17 cellular contexts compared by ENCODE assay signal in the genomic region with DNA sequence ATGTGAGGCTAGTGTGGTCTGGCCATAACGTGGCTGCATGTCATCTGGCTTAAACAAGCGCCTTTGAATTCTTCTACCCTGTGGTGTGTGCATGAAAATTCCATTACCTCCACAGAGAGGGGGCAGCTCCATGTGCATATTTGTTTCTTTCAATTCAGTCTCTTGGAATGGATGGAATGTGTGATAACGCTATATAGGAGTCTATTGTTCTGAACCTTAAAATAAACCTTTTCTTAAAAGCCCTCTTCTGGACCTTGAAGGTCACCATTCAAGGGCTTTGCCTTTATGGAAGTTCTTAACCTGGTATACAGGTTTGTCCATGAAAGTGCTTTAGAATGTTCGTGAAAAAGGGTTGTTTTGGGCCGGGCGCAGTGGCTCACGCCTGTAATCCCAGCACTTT.
DNase-seq lines count a peak whose midpoint lies in the region; ATAC-seq, FAIRE-seq and TF ChIP-seq lines count a peak whose summit lies in the region.
"Had no signal": no experiment of that assay in that cellular context is flagged by ENCODE, and none has a peak within 500 bp of the region (broad histone marks: within the 10 kb centered on the region; RNA-seq: fewer than 3 reads in every experiment).

No MANE protein-coding gene starts in this region.

- TF ChIP-seq RAD21 in HCT116 (IDR thresholded peaks at IDR 0.05; ENCODE audit: low read depth) = no peak

- H4K20me1 ChIP-seq in HCT116 (ENCODE audit: insufficient read depth) = no peaks in the 10 kb centered on the region

- no peak for FAIRE-seq in urothelium cell line (lab: Jason Lieb, UNC)
- FAIRE-seq: endometrium had no signal

- no peak for TF ChIP-seq CTCF in HCT116 (IDR thresholded peaks at IDR 0.05 in 2 of 3, conservative IDR thresholded peaks at IDR 0.05 in 1 of 3; ENCODE audit: borderline replicate concordance in 1 of 3, insufficient read depth in 1 of 3, low read depth in 2 of 3, low read length in 2 of 3)

- H3K36me3 ChIP-seq in HCT116 (ENCODE audit: control insufficient read depth in 1 of 2, insufficient read depth in 2 of 2, low read length in 2 of 2) = no peaks in the 10 kb centered on the region
- H3K36me3 ChIP-seq: ascending aorta had no signal

- DNase-seq in HCT116 (ENCODE audit: low read depth, low spot score) (no peak), amniotic epithelial cell (ENCODE audit: low read depth) (peak; percentile 64), iris pigment epithelial cell (ENCODE audit: low read depth) (peak; percentile 68), urothelium cell line (ENCODE audit: low spot score) (peak; percentile 53), cerebellar cortex (ENCODE audit: low spot score) (no peak)
- DNase-seq in activated CD4-positive, alpha-beta T cell treated with anti-CD3 and anti-CD28 coated beads, Interleukin-2, amount 10 ng/mL, durations not matched to agents 7 days and 5 days = no peak
- DNase-seq: CD8-positive, alpha-beta T cell; glutamatergic neuron; left ventricle myocardium superior; NCI-H1930; nephron progenitor cell; Right ventricle myocardium superior; substantia nigra; T-helper 9 cell had no signal

- H3K9me3 ChIP-seq in HCT116 (ENCODE audit: control insufficient read depth in 1 of 2, insufficient read depth in 1 of 2, low read depth in 1 of 2, low read length in 2 of 2) = no peaks in the 10 kb centered on the region
- H3K9me3 ChIP-seq: ascending aorta had no signal

- no peaks in the 10 kb centered on the region for H3K4me1 Mint-ChIP-seq in activated CD4-positive, alpha-beta T cell treated with anti-CD3 and anti-CD28 coated beads, Interleukin-2, amount 10 ng/mL, durations not matched to agents 7 days and 5 days

- POLR2A ChIA-PET in HCT116 (lab: Charles Lee) = no interaction called here
- POLR2A ChIA-PET in activated CD4-positive, alpha-beta T cell treated with anti-CD3 and anti-CD28 coated beads, Interleukin-2, amount 10 ng/mL, durations not matched to agents 7 days and 5 days (lab: Charles Lee) = no interaction called here

- no peak overlapping the region for H2AFZ ChIP-seq in HCT116 (ENCODE audit: low read depth, low read length, poor library complexity, severe bottlenecking)

- H3K79me2 ChIP-seq in HCT116 (ENCODE audit: insufficient read depth, low read length) = no peaks in the 10 kb centered on the region

- no peak for TF ChIP-seq POLR2A in HCT116 (IDR thresholded peaks at IDR 0.05; ENCODE audit: borderline replicate concordance, extremely low read depth, insufficient read depth, insufficient read length)

- 0 out of 2 replicates have a peak overlapping the region, but pooled peaks have one; percentile 7 for H3K4me2 ChIP-seq in HCT116 (ENCODE audit: low read length)

- no peak overlapping the region for H3K27ac ChIP-seq in HCT116 (ENCODE audit: low read depth, low read length)
- H3K27ac ChIP-seq: ascending aorta had no signal

- CTCF ChIA-PET in HCT116 (lab: Charles Lee) = no interaction called here
- CTCF ChIA-PET in activated CD4-positive, alpha-beta T cell treated with anti-CD3 and anti-CD28 coated beads, Interleukin-2, amount 10 ng/mL, durations not matched to agents 7 days and 5 days (lab: Charles Lee) = no interaction called here

- peaks cover 10% of the 10 kb centered on the region for H3K9me3 Mint-ChIP-seq in activated CD4-positive, alpha-beta T cell treated with anti-CD3 and anti-CD28 coated beads, Interleukin-2, amount 10 ng/mL, durations not matched to agents 7 days and 5 days

- no peak overlapping the region for H3K27ac Mint-ChIP-seq in activated CD4-positive, alpha-beta T cell treated with anti-CD3 and anti-CD28 coated beads, Interleukin-2, amount 10 ng/mL, durations not matched to agents 7 days and 5 days
- H3K27ac Mint-ChIP-seq: CD8-positive, alpha-beta T cell; nephron progenitor cell had no signal

- no peaks in the 10 kb centered on the region for H3K36me3 Mint-ChIP-seq in activated CD4-positive, alpha-beta T cell treated with anti-CD3 and anti-CD28 coated beads, Interleukin-2, amount 10 ng/mL, durations not matched to agents 7 days and 5 days (ENCODE audit: low read depth)
- H3K36me3 Mint-ChIP-seq: CD8-positive, alpha-beta T cell had no signal

- H3K4me3 Mint-ChIP-seq in activated CD4-positive, alpha-beta T cell treated with anti-CD3 and anti-CD28 coated beads, Interleukin-2, amount 10 ng/mL, durations not matched to agents 7 days and 5 days = no peak overlapping the region
- H3K4me3 Mint-ChIP-seq: CD8-positive, alpha-beta T cell; nephron progenitor cell had no signal

- no peak overlapping the region for H3K9ac ChIP-seq in HCT116 (ENCODE audit: low read length)

- peak; percentile 44; the same call in 1 of the 2 replicates for ATAC-seq in HCT116
- ATAC-seq in HG03469 (IDR thresholded peaks at IDR 0.05; ENCODE audit: unreplicated experiment) = no peak
- ATAC-seq: CD8-positive, alpha-beta T cell; left ventricle myocardium superior had no signal

- RAD21 ChIA-PET in HCT116 (lab: Charles Lee; ENCODE audit: low non-redundant PET in 1 of 2, low total read pairs in 2 of 2, uncharacterized antibody in 2 of 2, unreplicated experiment in 2 of 2) = no interaction called here

- intact Hi-C loops in HCT116 (cut with micrococcal nuclease) = no loop called here

- H3K4me1 ChIP-seq in HCT116 (ENCODE audit: control insufficient read depth in 1 of 2, insufficient read depth in 2 of 2, low read length in 2 of 2) = peaks cover 0 to 12% of the 10 kb centered on the region in 2 experiments; a peak in 2 of 4 replicates

- BruUV-seq in HCT116 (replicated peaks; lab: Mats Ljungman, UMichigan) = no TSS peak

- no peaks in the 10 kb centered on the region for H3K27me3 ChIP-seq in HCT116 (ENCODE audit: insufficient read depth, low read length)
- H3K27me3 ChIP-seq: ascending aorta had no signal

- no peaks in the 10 kb centered on the region for H3K27me3 Mint-ChIP-seq in activated CD4-positive, alpha-beta T cell treated with anti-CD3 and anti-CD28 coated beads, Interleukin-2, amount 10 ng/mL, durations not matched to agents 7 days and 5 days

- no peaks in the 10 kb centered on the region for H3K9me2 ChIP-seq in HCT116 (ENCODE audit: insufficient read depth)

- H3K4me3 ChIP-seq in HCT116 (replicated peaks in 1 of 2; ENCODE audit: low read depth in 1 of 2, low read length in 2 of 2) = no peak overlapping the region
- H3K4me3 ChIP-seq: ascending aorta had no signal

TF ChIP-seq in HCT116, 20 proteins besides CTCF, POLR2A, EP300 and RAD21:
- TF ChIP-seq EZH2 (IDR thresholded peaks at IDR 0.05) (no peak), SRF (IDR thresholded peaks at IDR 0.05; ENCODE audit: low read depth) (no peak), POLR2AphosphoS5 (IDR thresholded peaks at IDR 0.05; ENCODE audit: low read depth, low read length) (no peak), CBX3 (IDR thresholded peaks at IDR 0.05; ENCODE audit: low read depth) (no peak), ELF1 (IDR thresholded peaks at IDR 0.05; ENCODE audit: borderline replicate concordance, low read depth) (no peak), YY1 (IDR thresholded peaks at IDR 0.05; ENCODE audit: extremely low read depth, insufficient replicate concordance, low read depth, low read length) (no peak), ZNF274 (IDR thresholded peaks at IDR 0.05; ENCODE audit: low read depth, low read length) (no peak), SP1 (IDR thresholded peaks at IDR 0.05; ENCODE audit: low read depth) (no peak), ZFX (IDR thresholded peaks at IDR 0.05) (no peak), EZH2phosphoT487 (IDR thresholded peaks at IDR 0.05; ENCODE audit: borderline replicate concordance) (no peak)
- TF ChIP-seq, protein P1, sequence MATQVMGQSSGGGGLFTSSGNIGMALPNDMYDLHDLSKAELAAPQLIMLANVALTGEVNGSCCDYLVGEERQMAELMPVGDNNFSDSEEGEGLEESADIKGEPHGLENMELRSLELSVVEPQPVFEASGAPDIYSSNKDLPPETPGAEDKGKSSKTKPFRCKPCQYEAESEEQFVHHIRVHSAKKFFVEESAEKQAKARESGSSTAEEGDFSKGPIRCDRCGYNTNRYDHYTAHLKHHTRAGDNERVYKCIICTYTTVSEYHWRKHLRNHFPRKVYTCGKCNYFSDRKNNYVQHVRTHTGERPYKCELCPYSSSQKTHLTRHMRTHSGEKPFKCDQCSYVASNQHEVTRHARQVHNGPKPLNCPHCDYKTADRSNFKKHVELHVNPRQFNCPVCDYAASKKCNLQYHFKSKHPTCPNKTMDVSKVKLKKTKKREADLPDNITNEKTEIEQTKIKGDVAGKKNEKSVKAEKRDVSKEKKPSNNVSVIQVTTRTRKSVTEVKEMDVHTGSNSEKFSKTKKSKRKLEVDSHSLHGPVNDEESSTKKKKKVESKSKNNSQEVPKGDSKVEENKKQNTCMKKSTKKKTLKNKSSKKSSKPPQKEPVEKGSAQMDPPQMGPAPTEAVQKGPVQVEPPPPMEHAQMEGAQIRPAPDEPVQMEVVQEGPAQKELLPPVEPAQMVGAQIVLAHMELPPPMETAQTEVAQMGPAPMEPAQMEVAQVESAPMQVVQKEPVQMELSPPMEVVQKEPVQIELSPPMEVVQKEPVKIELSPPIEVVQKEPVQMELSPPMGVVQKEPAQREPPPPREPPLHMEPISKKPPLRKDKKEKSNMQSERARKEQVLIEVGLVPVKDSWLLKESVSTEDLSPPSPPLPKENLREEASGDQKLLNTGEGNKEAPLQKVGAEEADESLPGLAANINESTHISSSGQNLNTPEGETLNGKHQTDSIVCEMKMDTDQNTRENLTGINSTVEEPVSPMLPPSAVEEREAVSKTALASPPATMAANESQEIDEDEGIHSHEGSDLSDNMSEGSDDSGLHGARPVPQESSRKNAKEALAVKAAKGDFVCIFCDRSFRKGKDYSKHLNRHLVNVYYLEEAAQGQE (IDR thresholded peaks at IDR 0.05; ENCODE audit: low read depth) = no peak

Comparison
In these comparisons a context has a peak if more than half of its experiments do, and no peak if none do; other contexts are left out.
1. DNase-seq: peak in amniotic epithelial cell (single experiment), iris pigment epithelial cell (single experiment) and urothelium cell line (single experiment); none in HCT116 (single experiment), activated CD4-positive, alpha-beta T cell treated with anti-CD3 and anti-CD28 coated beads, Interleukin-2, amount 10 ng/mL, durations not matched to agents 7 days and 5 days (single experiment) and cerebellar cortex (single experiment).